ENCODE assay signal across 20 cellular contexts in the genomic region with DNA sequence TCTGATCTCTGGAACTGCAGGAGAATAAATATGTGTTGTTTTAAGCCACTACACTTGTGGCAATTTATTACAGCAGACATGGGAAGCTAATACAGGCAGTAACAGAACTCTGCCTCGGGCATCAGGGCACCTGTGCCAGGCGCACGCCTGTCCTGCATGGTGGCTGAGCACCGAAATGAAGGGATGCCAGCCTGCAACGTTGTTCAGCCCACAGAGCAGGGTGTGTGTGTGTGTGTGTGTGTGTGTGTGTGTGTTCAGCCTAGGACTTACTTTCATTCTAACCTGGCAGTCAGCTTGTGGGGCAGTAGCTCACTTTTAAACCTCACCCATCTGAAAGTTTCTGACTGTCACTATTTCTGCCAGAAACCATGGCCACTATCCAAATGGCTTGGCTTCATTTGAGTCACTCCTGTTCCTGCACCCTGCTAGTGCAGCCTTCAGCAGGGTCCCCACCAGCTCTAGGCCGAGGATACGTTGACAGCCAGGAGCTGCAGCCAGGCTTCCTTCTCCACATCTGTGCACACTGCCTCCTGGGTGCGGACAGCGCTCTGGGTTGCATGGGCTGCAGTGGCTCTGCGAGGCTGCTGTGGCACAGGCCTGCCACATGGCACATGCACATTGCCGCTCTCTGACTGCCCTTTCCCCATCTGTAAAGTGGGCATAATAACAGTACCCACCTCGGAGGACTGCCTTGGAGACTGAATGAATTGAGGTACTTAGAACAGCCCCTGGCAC. TPM values are rescaled to one million over a fixed set of nuclear protein-coding genes. Genes with fewer than 3 reads are reported as not detected.
"Had no signal": no experiment of that assay in that cellular context is flagged by ENCODE, and none has a peak within 500 bp of the region (broad histone marks: within the 10 kb centered on the region; RNA-seq: fewer than 3 reads in every experiment).

No MANE protein-coding gene starts in this region.

- H3K27ac ChIP-seq: adrenal gland, cardiac muscle cell, colonic mucosa, esophagus muscularis mucosa, neutrophil, suprapubic skin had no signal

- H3K27me3 Mint-ChIP-seq: activated naive CD4-positive, alpha-beta T cell treated with anti-CD3 and anti-CD28 coated beads, Interleukin-2, amount 10 ng/mL, durations not matched to agents 7 days and 5 days; naive thymus-derived CD8-positive, alpha-beta T cell; stimulated activated naive CD8-positive, alpha-beta T cell treated with anti-CD3 and anti-CD28 coated beads, Interleukin-15, Interleukin-2, amounts not matched to agents 100 ng/mL and 50 ng/mL, for 24 hours; T-cell had no signal

- H3K36me3 Mint-ChIP-seq: activated naive CD4-positive, alpha-beta T cell treated with anti-CD3 and anti-CD28 coated beads, Interleukin-2, amount 10 ng/mL, durations not matched to agents 7 days and 5 days; naive thymus-derived CD8-positive, alpha-beta T cell; T-cell; type B pancreatic cell had no signal

- H3K9me3 Mint-ChIP-seq: activated naive CD4-positive, alpha-beta T cell treated with anti-CD3 and anti-CD28 coated beads, Interleukin-2, amount 10 ng/mL, durations not matched to agents 7 days and 5 days; naive thymus-derived CD8-positive, alpha-beta T cell; stimulated activated naive CD8-positive, alpha-beta T cell treated with anti-CD3 and anti-CD28 coated beads, Interleukin-15, Interleukin-2, amounts not matched to agents 100 ng/mL and 50 ng/mL, for 24 hours; T-cell; type B pancreatic cell had no signal

- H3K36me3 ChIP-seq: adrenal gland, cardiac muscle cell, colonic mucosa, esophagus muscularis mucosa, neutrophil, suprapubic skin had no signal

- H3K4me1 Mint-ChIP-seq: activated naive CD4-positive, alpha-beta T cell treated with anti-CD3 and anti-CD28 coated beads, Interleukin-2, amount 10 ng/mL, durations not matched to agents 7 days and 5 days; naive thymus-derived CD8-positive, alpha-beta T cell; T-cell had no signal

- DNase-seq: activated CD4-positive, alpha-beta T cell treated with anti-CD3 and anti-CD28 coated beads for 1 hour; activated CD4-positive, alpha-beta T cell treated with anti-CD3 and anti-CD28 coated beads, Interleukin-2, amount 50 U/mL, for 4 hours; activated naive CD4-positive, alpha-beta T cell treated with anti-CD3 and anti-CD28 coated beads, Interleukin-2, amount 10 ng/mL, durations not matched to agents 7 days and 5 days; activated T-cell treated with anti-CD3 and anti-CD28 coated beads for 4 hours; adrenal gland; colonic mucosa; SK-N-SH; T-cell; T-helper 9 cell had no signal

- H3K4me3 Mint-ChIP-seq: activated naive CD4-positive, alpha-beta T cell treated with anti-CD3 and anti-CD28 coated beads, Interleukin-2, amount 10 ng/mL, durations not matched to agents 7 days and 5 days; naive thymus-derived CD8-positive, alpha-beta T cell; stimulated activated naive CD8-positive, alpha-beta T cell treated with anti-CD3 and anti-CD28 coated beads, Interleukin-15, Interleukin-2, amounts not matched to agents 100 ng/mL and 50 ng/mL, for 24 hours; T-cell; type B pancreatic cell had no signal

- ATAC-seq: naive thymus-derived CD8-positive, alpha-beta T cell; T-cell had no signal

- H3K27ac Mint-ChIP-seq: activated naive CD4-positive, alpha-beta T cell treated with anti-CD3 and anti-CD28 coated beads, Interleukin-2, amount 10 ng/mL, durations not matched to agents 7 days and 5 days; naive thymus-derived CD8-positive, alpha-beta T cell; stimulated activated naive CD8-positive, alpha-beta T cell treated with anti-CD3 and anti-CD28 coated beads, Interleukin-15, Interleukin-2, amounts not matched to agents 100 ng/mL and 50 ng/mL, for 24 hours; T-cell; type B pancreatic cell had no signal

- H3K27me3 ChIP-seq: adrenal gland, cardiac muscle cell, colonic mucosa had no signal

- H3K4me1 ChIP-seq: adrenal gland, colonic mucosa, esophagus muscularis mucosa had no signal

- H3K9me3 ChIP-seq: adrenal gland, colonic mucosa, esophagus muscularis mucosa, neutrophil, SK-N-SH, suprapubic skin had no signal

- H3K4me3 ChIP-seq: adrenal gland, cardiac muscle cell, colonic mucosa, esophagus muscularis mucosa, smooth muscle cell, suprapubic skin had no signal

RNA-seq across cellular contexts. Expression of gene UROC1, which starts 4.5 kb away (rescaled TPM):
- total RNA-seq: cardiac muscle cell, colonic mucosa, esophagus muscularis mucosa, fibroblast of villous mesenchyme, glomerular endothelial cell, smooth muscle cell, suprapubic skin had no signal

RNA-seq across cellular contexts. Expression of gene CHST13, which starts 10.9 kb away (rescaled TPM):
- total RNA-seq: fibroblast of villous mesenchyme; glomerular endothelial cell; naive thymus-derived CD8-positive, alpha-beta T cell; smooth muscle cell; suprapubic skin had no signal

RNA-seq across cellular contexts. Expression of gene C3orf22, which starts 45.6 kb away (rescaled TPM):
- total RNA-seq: adrenal gland; cardiac muscle cell; colonic mucosa; esophagus muscularis mucosa; fibroblast of villous mesenchyme; glomerular endothelial cell; mucosa of gallbladder; naive thymus-derived CD8-positive, alpha-beta T cell; smooth muscle cell; suprapubic skin; T-cell had no signal
